ENCODE assay signal across 17 cellular contexts in the genomic region with DNA sequence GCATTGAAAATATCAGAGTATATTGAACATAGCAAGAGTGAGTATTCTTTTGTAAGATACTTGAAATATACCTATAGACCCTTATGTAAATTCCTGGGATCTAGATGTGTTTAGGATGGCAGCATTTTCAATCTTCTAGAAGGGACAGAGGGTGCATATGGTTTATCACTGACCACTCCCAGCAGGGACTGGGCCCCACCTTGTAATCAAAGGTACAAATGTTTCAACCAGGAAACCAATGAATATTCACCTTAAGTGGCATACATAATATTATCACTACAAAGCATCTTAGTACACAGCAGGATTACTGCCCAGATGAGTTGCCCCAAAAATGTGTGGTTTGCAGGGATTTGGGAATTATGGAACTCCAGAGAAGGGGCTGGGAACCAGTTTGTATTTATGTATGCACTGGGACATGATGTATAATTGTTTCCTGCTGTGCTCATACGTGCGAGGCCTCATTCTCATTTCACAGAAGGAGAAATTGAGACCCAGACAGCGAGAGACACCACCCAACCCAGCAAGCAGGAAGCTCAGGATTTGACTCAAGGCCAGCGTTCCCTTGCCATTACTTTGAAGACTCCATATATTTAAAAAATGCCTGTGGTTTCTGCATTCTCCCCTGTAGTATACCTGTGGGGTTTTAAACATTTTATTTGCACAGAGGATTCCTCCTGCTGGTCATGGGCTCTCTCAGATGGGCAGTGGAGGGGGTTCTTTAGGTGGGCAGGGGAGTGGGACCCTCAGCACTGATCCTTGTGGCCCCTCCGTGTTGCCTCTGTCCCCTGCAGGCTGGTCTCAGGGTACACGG. TPM values are rescaled to one million over a fixed set of nuclear protein-coding genes. Genes with fewer than 3 reads are reported as not detected.
DNase-seq lines count a peak whose midpoint lies in the region; ATAC-seq and TF ChIP-seq lines count a peak whose summit lies in the region.
"Had no signal": no experiment of that assay in that cellular context is flagged by ENCODE, and none has a peak within 500 bp of the region (broad histone marks: within the 10 kb centered on the region; RNA-seq: fewer than 3 reads in every experiment).

No MANE protein-coding gene starts in this region.

- H3K27ac Mint-ChIP-seq in brain (peak overlapping the region; percentile 83 to 98 (median 98)), nephron progenitor cell (peak overlapping the region; percentile 88)

- H3K9me3 ChIP-seq in IMR-90 (ENCODE audit: control insufficient read depth, insufficient read depth, low read length) (no peaks in the 10 kb centered on the region), tibial nerve (no peaks in the 10 kb centered on the region), WERI-Rb-1 (ENCODE audit: severe bottlenecking) (no peaks in the 10 kb centered on the region)

- H3K27me3 ChIP-seq in IMR-90 (ENCODE audit: control insufficient read depth, insufficient read depth, low read length), result no peaks in the 10 kb centered on the region
- no peaks in the 10 kb centered on the region for H3K27me3 ChIP-seq in tibial nerve
- no peaks in the 10 kb centered on the region for H3K27me3 ChIP-seq in WERI-Rb-1 (ENCODE audit: insufficient read depth, low read depth, severe bottlenecking)

- H3K4me3 ChIP-seq in IMR-90 (ENCODE audit: insufficient read depth, low read depth, low read length) (no peak overlapping the region), tibial nerve (no peak overlapping the region), WERI-Rb-1 (ENCODE audit: low read depth, low read length) (no peak overlapping the region)

- H3K23ac ChIP-seq in IMR-90 (ENCODE audit: low read depth, low read length), result peak overlapping the region; percentile 86

- intact Hi-C loops in IMR-90 (cut with micrococcal nuclease), result loop anchor here (2.0 kb wide), 1 partner anchor 42 kb away; a partner anchor contains a TSS

- peak overlapping the region; percentile 84 for H2BK20ac ChIP-seq in IMR-90 (ENCODE audit: low read depth, low read length)

- peak overlapping the region; percentile 87; the same call in 2 of the 3 replicates for H2BK15ac ChIP-seq in IMR-90 (ENCODE audit: low read depth, low read length)

- no peaks in the 10 kb centered on the region for H3K9me3 Mint-ChIP-seq in brain
- no peaks in the 10 kb centered on the region for H3K9me3 Mint-ChIP-seq in nephron progenitor cell
- H3K9me3 Mint-ChIP-seq: activated T-cell treated with anti-CD3 and anti-CD28 coated beads, Interleukin-2, amount 50 U/mL, for 24 hours; CD4-positive, alpha-beta memory T cell had no signal

- DNase-seq in IMR-90 (peak; percentile 29), nephron progenitor cell (no peak), tibial nerve (ENCODE audit: low spot score in 2 of 2) (no peak), WERI-Rb-1 (no peak), NCI-H1694 (lab: John Stamatoyannopoulos, UW) (no peak), GOT3 (lab: John Stamatoyannopoulos, UW) (no peak)
- DNase-seq: activated CD4-positive, alpha-beta T cell treated with anti-CD3 and anti-CD28 coated beads for 48 hours; activated T-cell treated with anti-CD3 and anti-CD28 coated beads, Interleukin-2, amount 50 U/mL, for 24 hours; CD4-positive, alpha-beta memory T cell; HCEC 1CT; NCI-H1105; NCI-H2171 treated with DMSO at 0.1 percent for 48 hours; stimulated activated CD4-positive, alpha-beta T cell treated with anti-CD3 and anti-CD28 coated beads, Interleukin-4, amount 100 ng/mL, for 4 hours; T-helper 9 cell had no signal

- ATAC-seq in IMR-90 (ENCODE audit: low read depth), result peak; percentile 51

- CTCF ChIA-PET in IMR-90 (lab: Yijun Ruan, JAX), result interaction anchor here (0.6 to 1.6 kb wide), 3 partner anchors 22 to 44 kb away, joined by 3 to 8 read pairs (median 5); a partner anchor contains a TSS

- BruUV-seq in IMR-90 (replicated peaks; lab: Mats Ljungman, UMichigan), result no TSS peak

- H3K56ac ChIP-seq in IMR-90 (ENCODE audit: extremely low read depth, insufficient read depth, low read length), result peak overlapping the region; percentile 74; the same call in 1 of the 2 replicates

- H3K27me3 Mint-ChIP-seq in brain (peaks cover 10% of the 10 kb centered on the region), nephron progenitor cell (ENCODE audit: low read depth, poor library complexity) (peaks cover 9% of the 10 kb centered on the region)

- TF ChIP-seq POLR2A in IMR-90 (IDR thresholded peaks at IDR 0.05; ENCODE audit: low read depth, low read length) (no peak), tibial nerve (IDR thresholded peaks at IDR 0.05) (no peak)

- peak overlapping the region; percentile 80 to 98; a peak in 3 of 4 replicates for H4K8ac ChIP-seq in IMR-90 (ENCODE audit: low read depth in 2 of 2, low read length in 2 of 2)

- WGBS in IMR-90 (ENCODE audit: extremely low coverage in 2 of 2, insufficient read length in 1 of 2), 2 experiments, result 7% methylated on average over 2 of the region's 6 CpGs; no CpG with 5 or more reads in 1 of the 2 experiments
- 35 to 44% methylated on average over 6 of the region's 6 CpGs for WGBS in tibial nerve, 2 donors

- H3K9ac ChIP-seq in IMR-90 (ENCODE audit: low read depth, low read length), result peak overlapping the region; percentile 56

- H3K36me3 ChIP-seq in IMR-90 (ENCODE audit: control insufficient read depth, insufficient read depth, low read length) (no peaks in the 10 kb centered on the region), tibial nerve (no peaks in the 10 kb centered on the region), WERI-Rb-1 (no peaks in the 10 kb centered on the region)

- peak overlapping the region; percentile 93 for H4K91ac ChIP-seq in IMR-90 (ENCODE audit: insufficient read depth, low read depth, low read length)

- H4K20me1 ChIP-seq in IMR-90 (ENCODE audit: insufficient read depth, low read length), result no peaks in the 10 kb centered on the region

- peak overlapping the region; percentile 85 for H2AK9ac ChIP-seq in IMR-90 (replicated peaks; ENCODE audit: low read depth, low read length, poor library complexity)

- peak overlapping the region; percentile 87 for H3K14ac ChIP-seq in IMR-90 (replicated peaks; ENCODE audit: low read depth, low read length)

- dilution Hi-C loops in IMR-90 (cut with HindIII; ENCODE audit: low sequenced_read_pairs, unreplicated experiment), result no loop called here

- H3K18ac ChIP-seq in IMR-90 (ENCODE audit: low read depth, low read length), result peak overlapping the region; percentile 35

- H3K9me1 ChIP-seq in IMR-90 (ENCODE audit: insufficient read depth, low read length), result peaks cover 12% of the 10 kb centered on the region

- H4K5ac ChIP-seq in IMR-90 (ENCODE audit: low read depth, low read length), result peak overlapping the region; percentile 85

- TF ChIP-seq CTCF in IMR-90 (conservative IDR thresholded peaks at IDR 0.05; ENCODE audit: low read depth, low read length) (no peak), brain (conservative IDR thresholded peaks at IDR 0.05) (no peak), nephron progenitor cell (IDR thresholded peaks at IDR 0.05) (no peak), tibial nerve (IDR thresholded peaks at IDR 0.05) (no peak), WERI-Rb-1 (IDR thresholded peaks at IDR 0.05; ENCODE audit: low read depth, low read length) (no peak)

- peak overlapping the region; percentile 87 for H2BK5ac ChIP-seq in IMR-90 (ENCODE audit: low read depth, low read length, poor library complexity, severe bottlenecking)

- peak overlapping the region; percentile 91 for H3K4ac ChIP-seq in IMR-90 (ENCODE audit: low read depth, low read length)

- in situ Hi-C loops in IMR-90 (cut with MboI; ENCODE audit: low sequenced_read_pairs), result loop anchor here (10.0 kb wide), 1 partner anchor 288 kb away; a partner anchor contains a TSS

- TF ChIP-seq EP300 in tibial nerve (IDR thresholded peaks at IDR 0.05), result no peak

- H3K36me3 Mint-ChIP-seq in brain (no peaks in the 10 kb centered on the region), nephron progenitor cell (ENCODE audit: low read depth) (no peaks in the 10 kb centered on the region)
- H3K36me3 Mint-ChIP-seq: CD4-positive, alpha-beta memory T cell had no signal

- H3K4me3 Mint-ChIP-seq in brain, result peak overlapping the region in 3 of 5 experiments; percentile 71 to 75 (median 74)
- H3K4me3 Mint-ChIP-seq in nephron progenitor cell, result peak overlapping the region; percentile 68
- H3K4me3 Mint-ChIP-seq: activated T-cell treated with anti-CD3 and anti-CD28 coated beads, Interleukin-2, amount 50 U/mL, for 24 hours; CD4-positive, alpha-beta memory T cell had no signal

- H3K27ac ChIP-seq in IMR-90 (ENCODE audit: insufficient read depth, low read length) (peak overlapping the region; percentile 94), tibial nerve (peak overlapping the region in 3 of 4 donors; percentile 7 to 71 (median 37)), WERI-Rb-1 (no peak overlapping the region)

- H3K4me1 Mint-ChIP-seq in brain (peaks cover 68% of the 10 kb centered on the region), nephron progenitor cell (peaks cover 64% of the 10 kb centered on the region)

- peak overlapping the region; percentile 96 for H2AFZ ChIP-seq in IMR-90 (replicated peaks; ENCODE audit: low read length, poor library complexity)

- POLR2A ChIA-PET in IMR-90 (lab: Charles Lee; ENCODE audit: unreplicated experiment), result no interaction called here

- peaks cover 13% of the 10 kb centered on the region for H3K4me1 ChIP-seq in IMR-90 (ENCODE audit: control insufficient read depth, insufficient read depth, low read length)
- H3K4me1 ChIP-seq in tibial nerve, result peaks cover 0 to 37% (median 12%) of the 10 kb centered on the region in 4 donors

- peak overlapping the region; percentile 93 for H2BK120ac ChIP-seq in IMR-90 (ENCODE audit: low read depth, low read length)

- no peak for TF ChIP-seq RAD21 in IMR-90 (IDR thresholded peaks at IDR 0.05; ENCODE audit: low read length)

- H3K79me1 ChIP-seq in IMR-90 (ENCODE audit: low read depth in 1 of 2, low read length in 2 of 2), result peaks cover 0 to 8% of the 10 kb centered on the region in 2 experiments; a peak in 1 of 4 replicates

- H2AK5ac ChIP-seq in IMR-90 (ENCODE audit: low read depth, low read length), result peak overlapping the region; percentile 61; the same call in 1 of the 2 replicates

- H3K4me2 ChIP-seq in IMR-90 (ENCODE audit: low read depth, low read length), result peak overlapping the region; percentile 67

RNA-seq across cellular contexts. Expression of a gene that starts 5.2 kb away (rescaled TPM):
- total RNA-seq in IMR-90 (2012; rRNA removed) (not detected in 2 replicates), tibial nerve (10 to 100 TPM in 2 of 4 donors, 1 to 10 TPM in 2; 1.2 to 57.6 (median 11.2) TPM)
- polyA plus RNA-seq in IMR-90 (2012; rRNA removed) (0.07 TPM in 1 of 2 replicates, not detected in the other), brain (ENCODE audit: insufficient read depth, low read depth, low replicate concordance) (6.1 TPM)
- polyA plus RNA-seq in IMR-90 (2012; cell fraction: cytosol; rRNA removed), result 0.02 and 0.03 TPM in 2 replicates
- polyA plus RNA-seq in IMR-90 (2012; cell fraction: nucleus; rRNA removed; ENCODE audit: low replicate concordance), result 0.10 and 0.22 TPM in 2 replicates
- total RNA-seq: CD4-positive, alpha-beta memory T cell; chondrocyte; Daoy had no signal
- polyA plus RNA-seq: CD4-positive, alpha-beta memory T cell had no signal

RNA-seq across cellular contexts. Expression of a gene that starts 35.9 kb away (rescaled TPM):
- 1.7 and 2.3 TPM in 2 replicates for total RNA-seq in IMR-90 (2012; rRNA removed)
- polyA plus RNA-seq in IMR-90 (2012; rRNA removed), result 0.72 and 1.4 TPM in 2 replicates
- 0.84 and 1.4 TPM in 2 replicates for polyA plus RNA-seq in IMR-90 (2012; cell fraction: cytosol; rRNA removed)
- polyA plus RNA-seq in IMR-90 (2012; cell fraction: nucleus; rRNA removed; ENCODE audit: low replicate concordance), result 1.4 and 2.2 TPM in 2 replicates
- 4.2 TPM for polyA plus RNA-seq in brain (ENCODE audit: insufficient read depth, low read depth, low replicate concordance)
- total RNA-seq in tibial nerve, result 100 to 1,000 TPM in 1 of 4 donors, 10 to 100 TPM in 3; 60.9 to 149 (median 91.1) TPM

RNA-seq across cellular contexts. Expression of a gene that starts 42.9 kb away (rescaled TPM):
- total RNA-seq in IMR-90 (2012; rRNA removed) (40.3 and 57.5 TPM in 2 replicates), tibial nerve (100 to 1,000 TPM in 1 of 4 donors, 10 to 100 TPM in 3; 76.9 to 112 (median 79.4) TPM)
- polyA plus RNA-seq in IMR-90 (2012; rRNA removed) (13.0 and 13.1 TPM in 2 replicates), brain (ENCODE audit: insufficient read depth, low read depth, low replicate concordance) (16.9 TPM)
- 10.4 and 12.2 TPM in 2 replicates for polyA plus RNA-seq in IMR-90 (2012; cell fraction: cytosol; rRNA removed)
- polyA plus RNA-seq in IMR-90 (2012; cell fraction: nucleus; rRNA removed; ENCODE audit: low replicate concordance), result 21.4 and 27.7 TPM in 2 replicates

RNA-seq across cellular contexts. Expression of a gene that starts 56.5 kb away (rescaled TPM):
- 0.36 and 0.56 TPM in 2 replicates for total RNA-seq in IMR-90 (2012; rRNA removed)
- polyA plus RNA-seq in IMR-90 (2012; rRNA removed), result 0.69 and 0.77 TPM in 2 replicates
- polyA plus RNA-seq in IMR-90 (2012; cell fraction: cytosol; rRNA removed), result 0.38 and 0.84 TPM in 2 replicates
- 0.42 and 0.97 TPM in 2 replicates for polyA plus RNA-seq in IMR-90 (2012; cell fraction: nucleus; rRNA removed; ENCODE audit: low replicate concordance)
- polyA plus RNA-seq in brain (ENCODE audit: insufficient read depth, low read depth, low replicate concordance), result 5.0 TPM
- 10 to 100 TPM in 3 of 4 donors, 1 to 10 TPM in 1; 8.3 to 16.8 (median 10.1) TPM for total RNA-seq in tibial nerve

Comparison
In these comparisons a context has a peak if more than half of its experiments do, and no peak if none do; other contexts are left out.
1. RNA of a gene that starts 35.9 kb away (total RNA-seq): 60.9 to 149 TPM in tibial nerve; 1.7 to 2.3 TPM in IMR-90; every median in the first group is over 10 times any median in the second.